11 cellular contexts compared by ENCODE assay signal in the genomic region with DNA sequence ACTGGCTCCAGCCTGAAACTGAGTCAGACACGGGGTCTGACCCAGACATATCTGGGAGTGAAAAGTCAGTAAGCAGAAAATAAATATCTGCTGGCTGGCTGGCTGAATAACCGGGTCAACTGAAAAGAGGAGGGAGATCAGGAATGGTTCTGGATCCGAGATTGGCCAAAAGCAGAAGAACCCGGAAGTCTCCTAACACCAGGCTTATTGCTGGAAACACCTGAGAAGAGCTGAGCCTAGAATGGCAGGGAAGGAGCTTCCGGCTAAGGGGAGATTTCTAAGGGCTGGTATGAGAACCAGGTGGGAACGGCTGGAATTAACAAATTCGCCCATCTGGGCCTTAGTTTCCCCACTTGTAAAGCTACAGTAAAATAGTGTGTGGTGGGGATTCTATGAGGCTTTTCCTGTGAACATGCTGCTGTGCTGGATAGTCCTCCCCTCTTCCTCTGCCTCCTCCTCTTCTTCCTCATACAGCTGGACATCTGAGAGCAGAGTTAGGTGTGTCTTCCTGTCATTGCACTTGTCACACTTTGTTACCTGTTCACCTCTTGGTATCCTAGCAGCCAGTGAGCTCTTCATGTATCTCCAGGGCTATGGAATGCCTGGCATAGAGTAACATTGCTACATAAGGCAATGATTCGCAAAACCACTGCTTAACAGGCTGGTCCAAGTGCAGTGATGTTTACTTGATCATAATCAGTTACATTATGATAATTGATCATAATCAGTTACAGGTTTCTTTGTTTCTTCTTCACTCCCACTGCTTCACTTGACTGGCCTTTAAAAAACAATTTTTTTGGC. TPM values are rescaled to one million over a fixed set of nuclear protein-coding genes. Genes with fewer than 3 reads are reported as not detected.
DNase-seq lines count a peak whose midpoint lies in the region; ATAC-seq and TF ChIP-seq lines count a peak whose summit lies in the region.
"Had no signal": no experiment of that assay in that cellular context is flagged by ENCODE, and none has a peak within 500 bp of the region (broad histone marks: within the 10 kb centered on the region; RNA-seq: fewer than 3 reads in every experiment).

No MANE protein-coding gene starts in this region.

- no peaks in the 10 kb centered on the region for H3K9me2 ChIP-seq in SU-DHL-6 (replicated peaks; ENCODE audit: insufficient read depth, low read length)

- H3K27ac ChIP-seq in SU-DHL-6 (ENCODE audit: low read depth, low read length) (peak overlapping the region; percentile 90), iPS DF 6.9 (ENCODE audit: low read length) (no peak overlapping the region)

- TF ChIP-seq CTCF in SU-DHL-6 (IDR thresholded peaks at IDR 0.05; ENCODE audit: insufficient read depth, low read length, poor library complexity, severe bottlenecking) (no peak), type B pancreatic cell (conservative IDR thresholded peaks at IDR 0.05) (no peak)

- peaks cover 34% of the 10 kb centered on the region for H3F3A ChIP-seq in SU-DHL-6 (ENCODE audit: insufficient read depth)

- H3K36me3 ChIP-seq in SU-DHL-6 (ENCODE audit: low read length) (peaks cover 13% of the 10 kb centered on the region), iPS DF 6.9 (ENCODE audit: control insufficient read depth, insufficient read depth, low read length) (peaks cover 16% of the 10 kb centered on the region)

- no peaks in the 10 kb centered on the region for H3K9me3 Mint-ChIP-seq in stimulated activated naive CD8-positive, alpha-beta T cell treated with anti-CD3 and anti-CD28 coated beads, Interleukin-15, Interleukin-2, amounts not matched to agents 100 ng/mL and 50 ng/mL, for 24 hours
- H3K9me3 Mint-ChIP-seq in type B pancreatic cell: no peaks in the 10 kb centered on the region

- H3K4me2 ChIP-seq in SU-DHL-6 (ENCODE audit: low read depth, low read length, poor library complexity, severe bottlenecking): peak overlapping the region; percentile 49

- WGBS in iPS DF 6.9 (ENCODE audit: insufficient coverage, insufficient read length): no CpG with 5 or more reads among the region's 8 CpGs

- no peak for DNase-seq in stimulated activated naive CD8-positive, alpha-beta T cell treated with anti-CD3 and anti-CD28 coated beads, Interleukin-15, Interleukin-2, amounts not matched to agents 100 U/mL and 50 U/mL, for 24 hours
- DNase-seq in iPS DF 6.9 (ENCODE audit: low read depth, low spot score): no peak
- no peak for DNase-seq in type B pancreatic cell (ENCODE audit: extremely low spot score, unreplicated experiment)
- DNase-seq in NCI-H2171 treated with DMSO at 0.1 percent for 48 hours (lab: John Stamatoyannopoulos, UW): no peak
- DNase-seq in posterior vena cava (ENCODE audit: low spot score): no peak
- DNase-seq in stimulated activated CD4-positive, alpha-beta T cell treated with anti-CD3 and anti-CD28 coated beads, Interleukin-15, amount 100 ng/mL, for 24 hours: no peak
- DNase-seq: COR-L47, NCI-H1092 had no signal

- H3K27me3 ChIP-seq in SU-DHL-6 (ENCODE audit: low read length) (no peaks in the 10 kb centered on the region), iPS DF 6.9 (ENCODE audit: control insufficient read depth, insufficient read depth, low read length) (peaks cover 41% of the 10 kb centered on the region)

- peak overlapping the region; percentile 63 for H3K4me3 Mint-ChIP-seq in stimulated activated naive CD8-positive, alpha-beta T cell treated with anti-CD3 and anti-CD28 coated beads, Interleukin-15, Interleukin-2, amounts not matched to agents 100 ng/mL and 50 ng/mL, for 24 hours
- H3K4me3 Mint-ChIP-seq in type B pancreatic cell: peak overlapping the region; percentile 82

- H3K79me2 ChIP-seq in SU-DHL-6 (ENCODE audit: insufficient read depth, low read length): peaks cover 30% of the 10 kb centered on the region

- H3K4me1 ChIP-seq in iPS DF 6.9 (ENCODE audit: control insufficient read depth, insufficient read depth, low read length): peaks cover 9% of the 10 kb centered on the region

- H4K20me1 ChIP-seq in SU-DHL-6 (ENCODE audit: low read depth, low read length): no peaks in the 10 kb centered on the region; the same call in 1 of the 2 replicates

- H3K27ac Mint-ChIP-seq in stimulated activated naive CD8-positive, alpha-beta T cell treated with anti-CD3 and anti-CD28 coated beads, Interleukin-15, Interleukin-2, amounts not matched to agents 100 ng/mL and 50 ng/mL, for 24 hours: no peak overlapping the region
- peak overlapping the region; percentile 91 for H3K27ac Mint-ChIP-seq in type B pancreatic cell

- H3K4me3 ChIP-seq in SU-DHL-6 (ENCODE audit: insufficient read depth, low read length, poor library complexity, severe bottlenecking) (peak overlapping the region; percentile 26), iPS DF 6.9 (ENCODE audit: low read length) (peak overlapping the region; percentile 38; the same call in 1 of the 2 replicates)

- intact Hi-C loops in posterior vena cava (cut with DNase I): no loop called here

- no peak overlapping the region for H2AFZ ChIP-seq in SU-DHL-6 (ENCODE audit: low read depth, low read length, severe bottlenecking)

- H3K9ac ChIP-seq in SU-DHL-6 (ENCODE audit: low read length): peak overlapping the region; percentile 40

- peaks cover 65% of the 10 kb centered on the region for H3K4me1 Mint-ChIP-seq in stimulated activated naive CD8-positive, alpha-beta T cell treated with anti-CD3 and anti-CD28 coated beads, Interleukin-15, Interleukin-2, amounts not matched to agents 100 ng/mL and 50 ng/mL, for 24 hours (ENCODE audit: low read depth)
- peaks cover 55% of the 10 kb centered on the region for H3K4me1 Mint-ChIP-seq in type B pancreatic cell (ENCODE audit: unreplicated experiment)

- no peak for ATAC-seq in stimulated activated naive CD8-positive, alpha-beta T cell treated with anti-CD3 and anti-CD28 coated beads, Interleukin-15, Interleukin-2, amounts not matched to agents 100 U/mL and 50 U/mL, for 24 hours
- ATAC-seq: Right ventricle myocardium inferior had no signal

- H3K36me3 Mint-ChIP-seq in stimulated activated naive CD8-positive, alpha-beta T cell treated with anti-CD3 and anti-CD28 coated beads, Interleukin-15, Interleukin-2, amounts not matched to agents 100 ng/mL and 50 ng/mL, for 24 hours (ENCODE audit: low read depth): peaks cover 28% of the 10 kb centered on the region
- no peaks in the 10 kb centered on the region for H3K36me3 Mint-ChIP-seq in type B pancreatic cell

- H3K27me3 Mint-ChIP-seq in stimulated activated naive CD8-positive, alpha-beta T cell treated with anti-CD3 and anti-CD28 coated beads, Interleukin-15, Interleukin-2, amounts not matched to agents 100 ng/mL and 50 ng/mL, for 24 hours: peaks cover 49% of the 10 kb centered on the region
- peaks cover 43% of the 10 kb centered on the region for H3K27me3 Mint-ChIP-seq in type B pancreatic cell

- H3K9me3 ChIP-seq in SU-DHL-6 (ENCODE audit: insufficient read depth, low read length) (no peaks in the 10 kb centered on the region), iPS DF 6.9 (ENCODE audit: control insufficient read depth, insufficient read depth, low read length) (no peaks in the 10 kb centered on the region)

RNA-seq across cellular contexts. Expression of gene SHMT2, which starts 2.0 kb away (rescaled TPM):
- total RNA-seq in type B pancreatic cell (ENCODE audit: low replicate concordance) (108 and 131 TPM in 2 replicates), posterior vena cava (10 to 100 TPM; 53.2 to 53.7 TPM)

RNA-seq across cellular contexts. Expression of gene NXPH4, which starts 10.9 kb away (rescaled TPM):
- total RNA-seq in type B pancreatic cell (ENCODE audit: low replicate concordance) (15.1 and 45.5 TPM in 2 replicates), posterior vena cava (under 1 TPM; 0.24 to 0.79 TPM)

RNA-seq across cellular contexts. Expression of gene STAC3, which starts 23.5 kb away (rescaled TPM):
- total RNA-seq in type B pancreatic cell (ENCODE audit: low replicate concordance) (1.6 and 4.8 TPM in 2 replicates), posterior vena cava (1 to 10 TPM; 1.2 to 2.8 TPM)
